21 cellular contexts compared by ENCODE assay signal in the genomic region with DNA sequence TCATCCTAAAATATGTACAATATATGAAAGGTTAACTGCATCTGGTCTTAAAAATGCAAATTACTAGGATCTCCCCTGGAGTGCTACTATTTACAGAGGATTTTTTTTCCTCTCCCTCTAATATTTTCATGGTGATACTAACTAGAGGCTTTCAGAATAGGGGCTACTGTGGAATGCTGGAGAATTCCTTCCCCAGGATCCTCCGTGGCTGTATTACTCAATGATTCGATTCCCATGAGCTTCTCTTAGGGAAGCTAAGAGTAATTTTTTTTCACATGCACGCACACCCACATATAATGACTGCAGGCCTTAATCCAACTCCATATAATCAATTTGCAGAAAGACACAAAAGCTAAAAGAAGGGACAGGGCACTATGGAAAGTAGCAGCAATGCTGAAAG.
"Had no signal": no experiment of that assay in that cellular context is flagged by ENCODE, and none has a peak within 500 bp of the region (broad histone marks: within the 10 kb centered on the region; RNA-seq: fewer than 3 reads in every experiment).

No MANE protein-coding gene starts in this region.

- H3K4me3 ChIP-seq: prostate gland, suprapubic skin had no signal

- H3K36me3 Mint-ChIP-seq: activated naive CD4-positive, alpha-beta T cell treated with anti-CD3 and anti-CD28 coated beads, Interleukin-2, amount 10 ng/mL, durations not matched to agents 7 days and 5 days; brain; T-cell had no signal

- H3K4me1 ChIP-seq: foreskin keratinocyte, prostate gland, suprapubic skin had no signal

- H3K4me1 Mint-ChIP-seq: activated naive CD4-positive, alpha-beta T cell treated with anti-CD3 and anti-CD28 coated beads, Interleukin-2, amount 10 ng/mL, durations not matched to agents 7 days and 5 days; activated T-helper 17 cell treated with anti-CD3 and anti-CD28 coated beads, Interleukin-2, amount 50 U/mL, for 72 hours; T-cell had no signal

- H3K9me3 Mint-ChIP-seq: activated naive CD4-positive, alpha-beta T cell treated with anti-CD3 and anti-CD28 coated beads, Interleukin-2, amount 10 ng/mL, durations not matched to agents 7 days and 5 days; activated T-helper 17 cell treated with anti-CD3 and anti-CD28 coated beads, Interleukin-2, amount 50 U/mL, for 72 hours; effector memory CD8-positive, alpha-beta T cell; stimulated activated naive CD8-positive, alpha-beta T cell treated with anti-CD3 and anti-CD28 coated beads, Interleukin-15, Interleukin-2, amounts not matched to agents 100 ng/mL and 50 ng/mL, for 24 hours; T-cell had no signal

- H3K27me3 Mint-ChIP-seq: brain had no signal

- DNase-seq: activated CD4-positive, alpha-beta T cell treated with anti-CD3 and anti-CD28 coated beads, Interleukin-2, amount 50 U/mL, for 4 hours; activated CD4-positive, CD25-positive, alpha-beta regulatory T cell treated with anti-CD3 and anti-CD28 coated beads, Interleukin-2, amount 50 U/mL, for 72 hours; activated naive CD4-positive, alpha-beta T cell treated with anti-CD3 and anti-CD28 coated beads, Interleukin-2, amount 10 ng/mL, durations not matched to agents 7 days and 5 days; cerebellar nuclear complex; effector memory CD8-positive, alpha-beta T cell; foreskin keratinocyte; glutamatergic neuron; kidney glomerular epithelial cell; occipital lobe; right cardiac atrium; SK-N-SH; T-cell; T1000; trophoblast cell had no signal

- H3K27ac ChIP-seq: epithelial cell of prostate, foreskin keratinocyte, prostate gland, suprapubic skin had no signal

- H3K36me3 ChIP-seq: prostate gland, suprapubic skin had no signal

- H3K9me3 ChIP-seq: prostate gland, SK-N-SH, suprapubic skin had no signal

- H3K4me3 Mint-ChIP-seq: activated naive CD4-positive, alpha-beta T cell treated with anti-CD3 and anti-CD28 coated beads, Interleukin-2, amount 10 ng/mL, durations not matched to agents 7 days and 5 days; activated T-helper 17 cell treated with anti-CD3 and anti-CD28 coated beads, Interleukin-2, amount 50 U/mL, for 72 hours; brain; effector memory CD8-positive, alpha-beta T cell; nephron; stimulated activated naive CD8-positive, alpha-beta T cell treated with anti-CD3 and anti-CD28 coated beads, Interleukin-15, Interleukin-2, amounts not matched to agents 100 ng/mL and 50 ng/mL, for 24 hours; T-cell had no signal

- H3K27ac Mint-ChIP-seq: activated naive CD4-positive, alpha-beta T cell treated with anti-CD3 and anti-CD28 coated beads, Interleukin-2, amount 10 ng/mL, durations not matched to agents 7 days and 5 days; activated T-helper 17 cell treated with anti-CD3 and anti-CD28 coated beads, Interleukin-2, amount 50 U/mL, for 72 hours; brain; effector memory CD8-positive, alpha-beta T cell; nephron; stimulated activated naive CD8-positive, alpha-beta T cell treated with anti-CD3 and anti-CD28 coated beads, Interleukin-15, Interleukin-2, amounts not matched to agents 100 ng/mL and 50 ng/mL, for 24 hours; T-cell had no signal

- H3K27me3 ChIP-seq: suprapubic skin had no signal
